ENCODE assay signal across 31 cellular contexts in genomic region chr1:206678490-206678889, GRCh38. TPM values are rescaled to one million over a fixed set of nuclear protein-coding genes. Genes with fewer than 3 reads are reported as not detected.
DNase-seq lines count a peak whose midpoint lies in the region; ATAC-seq, FAIRE-seq and TF ChIP-seq lines count a peak whose summit lies in the region.
"Had no signal": no experiment of that assay in that cellular context is flagged by ENCODE, and none has a peak within 500 bp of the region (broad histone marks: within the 10 kb centered on the region; RNA-seq: fewer than 3 reads in every experiment).

No MANE protein-coding gene starts in this region.

- TF ChIP-seq POLR2A in GM12892 (IDR thresholded peaks at IDR 0.05; ENCODE audit: low read depth, low read length) (no peak), spleen (IDR thresholded peaks at IDR 0.05) (no peak)

- no peaks in the 10 kb centered on the region for H3K27me3 ChIP-seq in BLaER1
- peaks cover 1% of the 10 kb centered on the region; the same call in 1 of the 2 replicates for H3K27me3 ChIP-seq in OCI-LY3 (ENCODE audit: low read depth, low read length)
- H3K27me3 ChIP-seq in spleen (replicated peaks in 1 of 7): no peaks in the 10 kb centered on the region
- H3K27me3 ChIP-seq: testis, uterus had no signal

- H3K4me1 ChIP-seq in BLaER1 (peaks cover 100% of the 10 kb centered on the region), OCI-LY3 (ENCODE audit: low read length) (peaks cover 87% of the 10 kb centered on the region), spleen (peaks cover 3 to 73% (median 43%) of the 10 kb centered on the region in 6 donors)

- H3K79me2 ChIP-seq in OCI-LY3 (ENCODE audit: low read length): no peaks in the 10 kb centered on the region

- intact Hi-C loops in spleen (cut with DNase I; ENCODE audit: low total_unique reads): no loop called here

- H3K27ac ChIP-seq in BLaER1: no peak overlapping the region
- peak overlapping the region; percentile 70 for H3K27ac ChIP-seq in OCI-LY3 (ENCODE audit: low read length)
- H3K27ac ChIP-seq in spleen: no peak overlapping the region
- H3K27ac ChIP-seq: SK-N-MC, testis, uterus had no signal

- H3K4me2 ChIP-seq in BLaER1: peak overlapping the region; percentile 97
- peak overlapping the region; percentile 62 for H3K4me2 ChIP-seq in OCI-LY3 (ENCODE audit: low read length)
- H3K4me2 ChIP-seq: smooth muscle cell had no signal

- WGBS in spleen, 5 donors: 63 to 72% (median 69%) methylated on average over 3 of the region's 3 CpGs

- H4K20me1 ChIP-seq in BLaER1 (no peaks in the 10 kb centered on the region), OCI-LY3 (ENCODE audit: insufficient read depth, low read length) (no peaks in the 10 kb centered on the region)

- no peaks in the 10 kb centered on the region for H3K36me3 ChIP-seq in BLaER1
- no peaks in the 10 kb centered on the region for H3K36me3 ChIP-seq in OCI-LY3 (replicated peaks; ENCODE audit: low read depth, low read length)
- no peaks in the 10 kb centered on the region for H3K36me3 ChIP-seq in spleen
- H3K36me3 ChIP-seq: uterus had no signal

- DNase-seq in GM12892 (ENCODE audit: insufficient read length) (no peak), SW480 (ENCODE audit: low spot score) (no peak), spleen (no peak)
- no peak for DNase-seq in activated CD8-positive, alpha-beta memory T cell treated with anti-CD3 and anti-CD28 coated beads, Interleukin-2, amount 50 U/mL, for 4 hours
- DNase-seq: ACHN; activated CD4-positive, alpha-beta T cell treated with anti-CD3 and anti-CD28 coated beads, Interleukin-2, amount 10 ng/mL, durations not matched to agents 24 days and 14 days; activated naive CD8-positive, alpha-beta T cell treated with anti-CD3 and anti-CD28 coated beads, Interleukin-2, amount 10 ng/mL, durations not matched to agents 7 days and 5 days; C1 segment of cervical spinal cord; caudate nucleus; dermis blood vessel endothelial cell; HFFc6; islet precursor cell; left ventricle myocardium superior; naive B cell; NCI-H1092; NCI-H187; NCI-H526 treated with DMSO at 0.1 percent for 48 hours; retina; RPMI8226; stimulated activated CD4-positive, alpha-beta T cell treated with anti-CD3 and anti-CD28 coated beads, Interleukin-2, amount 100 ng/mL, for 48 hours; stimulated activated naive CD4-positive, alpha-beta T cell; T-helper 17 cell; testis; uterus had no signal

- FAIRE-seq in GM12892 (lab: Jason Lieb, UNC): peak; percentile 84
- FAIRE-seq: astrocyte had no signal

- TF ChIP-seq CTCF in OCI-LY3 (IDR thresholded peaks at IDR 0.05; ENCODE audit: low read depth, low read length) (no peak), spleen (IDR thresholded peaks at IDR 0.05 in 8 of 11, conservative IDR thresholded peaks at IDR 0.05 in 3 of 11) (no peak)

- ATAC-seq in HG02798 (IDR thresholded peaks at IDR 0.05; ENCODE audit: poor library complexity, unreplicated experiment) (peak; percentile 29), GM21390 (IDR thresholded peaks at IDR 0.05; ENCODE audit: unreplicated experiment) (no peak)
- ATAC-seq: left ventricle myocardium superior, T-helper 17 cell had no signal

- H3K9ac ChIP-seq in BLaER1 (no peak overlapping the region), OCI-LY3 (ENCODE audit: low read length) (peak overlapping the region; percentile 11; the same call in 1 of the 2 replicates)

- no peaks in the 10 kb centered on the region for H3K9me3 ChIP-seq in BLaER1
- H3K9me3 ChIP-seq in OCI-LY3 (ENCODE audit: insufficient read depth, low read length): no peaks in the 10 kb centered on the region
- H3K9me3 ChIP-seq in spleen: no peaks in the 10 kb centered on the region
- H3K9me3 ChIP-seq: testis, uterus had no signal

- H3K4me3 ChIP-seq in BLaER1 (no peak overlapping the region), OCI-LY3 (ENCODE audit: low read length) (peak overlapping the region; percentile 28), spleen (no peak overlapping the region)
- H3K4me3 ChIP-seq: SK-N-MC, smooth muscle cell, testis, uterus had no signal

- no peak overlapping the region for H2AFZ ChIP-seq in OCI-LY3 (ENCODE audit: low read depth, low read length)

RNA-seq across cellular contexts. Expression of gene MAPKAPK2, which starts 6.2 kb away (rescaled TPM):
- polyA plus RNA-seq in GM12892 (2012; ENCODE audit: missing spikeins): 37.5 TPM
- total RNA-seq in spleen: 100 to 1,000 TPM in 5 of 7 donors, 10 to 100 TPM in 2; 82.0 to 129 (median 104) TPM
- 10 to 100 TPM; 42.2 to 68.1 (median 53.4) TPM for polyA plus RNA-seq in spleen

RNA-seq across cellular contexts. Expression of gene DYRK3, which starts 43.2 kb away (rescaled TPM):
- 6.0 TPM for polyA plus RNA-seq in GM12892 (2012; ENCODE audit: missing spikeins)
- total RNA-seq in spleen: 1 to 10 TPM; 2.4 to 6.6 (median 4.3) TPM
- 1 to 10 TPM in 1 of 3 donors, under 1 TPM in 2; 0.65 to 1.4 (median 0.89) TPM for polyA plus RNA-seq in spleen
